8 cellular contexts compared by ENCODE assay signal in genomic region chr20:37534401-37535157, GRCh38. TPM values are rescaled to one million over a fixed set of nuclear protein-coding genes. Genes with fewer than 3 reads are reported as not detected.
DNase-seq lines count a peak whose midpoint lies in the region; ATAC-seq and TF ChIP-seq lines count a peak whose summit lies in the region.

No MANE protein-coding gene starts in this region.

- TF ChIP-seq CTCF in PC-9 (conservative IDR thresholded peaks at IDR 0.05) (peak; percentile 85), glutamatergic neuron (IDR thresholded peaks at IDR 0.05; ENCODE audit: partially characterized antibody, unreplicated experiment) (peak; percentile 79)

- CTCF ChIA-PET in PC-9 (lab: Charles Lee) = interaction anchor here (0.6 to 0.7 kb wide), 4 partner anchors 264 to 653 kb away, joined by 3 to 11 read pairs (median 4); no protein-coding TSS in a partner anchor

- H3K4me1 ChIP-seq in HAP-1 (no peaks in the 10 kb centered on the region), PC-9 (replicated peaks; ENCODE audit: insufficient read depth) (no peaks in the 10 kb centered on the region), trophoblast cell (ENCODE audit: control insufficient read depth in 1 of 2, insufficient read depth in 2 of 2, low read length in 2 of 2) (peaks cover 5 to 8% of the 10 kb centered on the region in 2 experiments)

- H3K79me2 ChIP-seq in PC-9 (ENCODE audit: low read depth) (no peaks in the 10 kb centered on the region), trophoblast cell (ENCODE audit: control insufficient read depth, insufficient read depth, low read length, poor library complexity) (no peaks in the 10 kb centered on the region)

- H3K4me2 ChIP-seq in PC-9 = no peak overlapping the region
- H3K4me2 ChIP-seq in trophoblast cell (ENCODE audit: low read length) = no peak overlapping the region

- intact Hi-C loops in PC-9 (cut with micrococcal nuclease; ENCODE audit: unreplicated experiment) = loop anchor here (1.0 kb wide), 3 partner anchors 265 to 339 kb away; no protein-coding TSS in a partner anchor

- H3K9me2 ChIP-seq in PC-9 (ENCODE audit: insufficient read depth) = no peaks in the 10 kb centered on the region

- H3K4me1 Mint-ChIP-seq in glutamatergic neuron (ENCODE audit: low read depth, unreplicated experiment) = peaks cover 11% of the 10 kb centered on the region

- H3K27me3 Mint-ChIP-seq in glutamatergic neuron (ENCODE audit: unreplicated experiment) = no peaks in the 10 kb centered on the region

- in situ Hi-C loops in HAP-1 (cut with MboI; ENCODE audit: low sequenced_read_pairs) = loop anchor here (5.0 kb wide), 1 partner anchor 262 kb away; no protein-coding TSS in a partner anchor

- H3K36me3 ChIP-seq in HAP-1 (replicated peaks) (no peaks in the 10 kb centered on the region), MG63 (no peaks in the 10 kb centered on the region), PC-9 (ENCODE audit: low read depth) (no peaks in the 10 kb centered on the region), trophoblast cell (ENCODE audit: control insufficient read depth in 1 of 2, insufficient read depth in 2 of 2, low read length in 2 of 2) (no peaks in the 10 kb centered on the region)

- H4K8ac ChIP-seq in trophoblast cell (ENCODE audit: low read depth, low read length) = peak overlapping the region; percentile 10

- no peaks in the 10 kb centered on the region for H3K79me1 ChIP-seq in trophoblast cell (ENCODE audit: low read length)

- H3K4me3 Mint-ChIP-seq in glutamatergic neuron (ENCODE audit: unreplicated experiment) = no peak overlapping the region

- DNase-seq in GM04504 (ENCODE audit: low read depth) (peak; percentile 71), HAP-1 (ENCODE audit: low spot score in 2 of 2) (peak; percentile 76 to 85), MG63 (peak; percentile 29), PC-9 (peak; percentile 64 to 68), glutamatergic neuron (no peak), trophoblast cell (peak; percentile 75 to 94)
- peak in 1 of 2 donors; percentile 54 for DNase-seq in activated naive CD4-positive, alpha-beta T cell treated with anti-CD3 and anti-CD28 coated beads, Interleukin-2, amount 50 U/mL, for 72 hours (ENCODE audit: low spot score in 2 of 2)

- peak overlapping the region; percentile 4 for H3K4ac ChIP-seq in trophoblast cell (ENCODE audit: low read depth, low read length)

- no peaks in the 10 kb centered on the region for H4K20me1 ChIP-seq in PC-9 (ENCODE audit: insufficient read depth)

- no CpG with 5 or more reads among the region's 6 CpGs for WGBS in trophoblast cell (ENCODE audit: extremely low coverage, insufficient coverage, insufficient read length)

- H3K27me3 ChIP-seq in HAP-1 (ENCODE audit: low read depth) (no peaks in the 10 kb centered on the region), MG63 (peaks cover 12% of the 10 kb centered on the region), PC-9 (ENCODE audit: insufficient read depth, low read depth) (no peaks in the 10 kb centered on the region), trophoblast cell (ENCODE audit: insufficient read depth, low read length) (no peaks in the 10 kb centered on the region)

- H3K9me3 Mint-ChIP-seq in activated naive CD4-positive, alpha-beta T cell treated with anti-CD3 and anti-CD28 coated beads, Interleukin-2, amount 50 U/mL, for 72 hours = no peaks in the 10 kb centered on the region
- H3K9me3 Mint-ChIP-seq in glutamatergic neuron (ENCODE audit: unreplicated experiment) = peaks cover 1% of the 10 kb centered on the region

- H3K18ac ChIP-seq in trophoblast cell (ENCODE audit: low read length) = no peak overlapping the region

- no TSS peak for BruUV-seq in PC-9 (replicated peaks; lab: Mats Ljungman, UMichigan)

- H2BK12ac ChIP-seq in trophoblast cell (ENCODE audit: low read length) = peak overlapping the region; percentile 80

- POLR2A ChIA-PET in PC-9 (lab: Charles Lee; ENCODE audit: unreplicated experiment) = interaction anchor here (0.9 kb wide), 1 partner anchor 240 kb away, joined by 4 read pairs; no protein-coding TSS in a partner anchor

- no peak overlapping the region for H3K14ac ChIP-seq in trophoblast cell (ENCODE audit: low read length)

- H2AFZ ChIP-seq in PC-9 = no peak overlapping the region
- H2AFZ ChIP-seq in trophoblast cell (ENCODE audit: insufficient read depth, low read length, poor library complexity) = no peak overlapping the region

- no peak overlapping the region for H3K27ac ChIP-seq in PC-9
- H3K27ac ChIP-seq in trophoblast cell (ENCODE audit: low read depth, low read length) = no peak overlapping the region

- no peak overlapping the region for H3K9ac ChIP-seq in trophoblast cell (ENCODE audit: low read length)

- H3K27ac Mint-ChIP-seq in activated naive CD4-positive, alpha-beta T cell treated with anti-CD3 and anti-CD28 coated beads, Interleukin-2, amount 50 U/mL, for 72 hours = no peak overlapping the region
- peak overlapping the region; percentile 50 for H3K27ac Mint-ChIP-seq in glutamatergic neuron (ENCODE audit: unreplicated experiment)

- H4K12ac ChIP-seq in trophoblast cell (ENCODE audit: low read depth, low read length) = no peak overlapping the region

- H3K4me3 ChIP-seq in HAP-1 (no peak overlapping the region), MG63 (no peak overlapping the region), PC-9 (no peak overlapping the region), trophoblast cell (ENCODE audit: low read depth, low read length) (no peak overlapping the region)

- H4K91ac ChIP-seq in trophoblast cell (ENCODE audit: low read depth, low read length) = peak overlapping the region; percentile 20

- H3F3A ChIP-seq in PC-9 (ENCODE audit: insufficient read depth, low read depth) = no peaks in the 10 kb centered on the region

- H2BK120ac ChIP-seq in trophoblast cell (ENCODE audit: insufficient read depth, low read length, poor library complexity) = peak overlapping the region; percentile 8

- no peaks in the 10 kb centered on the region for H3K36me3 Mint-ChIP-seq in activated naive CD4-positive, alpha-beta T cell treated with anti-CD3 and anti-CD28 coated beads, Interleukin-2, amount 50 U/mL, for 72 hours
- H3K36me3 Mint-ChIP-seq in glutamatergic neuron (ENCODE audit: unreplicated experiment) = no peaks in the 10 kb centered on the region

- no peak overlapping the region for H2BK5ac ChIP-seq in trophoblast cell (ENCODE audit: low read depth, low read length, poor library complexity)

- no peak overlapping the region for H2AK5ac ChIP-seq in trophoblast cell (ENCODE audit: low read length)

- peak; percentile 78 to 91 for ATAC-seq in activated naive CD4-positive, alpha-beta T cell treated with anti-CD3 and anti-CD28 coated beads, Interleukin-2, amount 50 U/mL, for 72 hours
- ATAC-seq in GM19395 (IDR thresholded peaks at IDR 0.05; ENCODE audit: unreplicated experiment) = no peak

- H3K23ac ChIP-seq in trophoblast cell (ENCODE audit: low read length) = no peak overlapping the region

- H3K9me3 ChIP-seq in HAP-1 = no peaks in the 10 kb centered on the region
- H3K9me3 ChIP-seq in MG63 = no peaks in the 10 kb centered on the region
- no peaks in the 10 kb centered on the region for H3K9me3 ChIP-seq in PC-9 (ENCODE audit: insufficient read depth, low read depth)
- H3K9me3 ChIP-seq in trophoblast cell (ENCODE audit: insufficient read depth, low read depth, low read length) = no peaks in the 10 kb centered on the region

RNA-seq across cellular contexts. Expression of gene BLCAP, which starts 6.9 kb away (rescaled TPM):
- 23.6 and 26.6 TPM in 2 replicates for total RNA-seq in MG63 (2014; rRNA removed; shearing (Covaris generic); ENCODE audit: low replicate concordance)
- total RNA-seq in PC-9 (2021) (99.9 and 109 TPM in 2 replicates), glutamatergic neuron (ENCODE audit: unreplicated experiment) (97.2 TPM)
- total RNA-seq in activated naive CD4-positive, alpha-beta T cell treated with anti-CD3 and anti-CD28 coated beads, Interleukin-2, amount 50 U/mL, for 72 hours = 10 to 100 TPM; 21.0 to 36.2 TPM
- polyA plus RNA-seq in trophoblast cell (2013) = 127 and 134 TPM in 2 replicates

RNA-seq across cellular contexts. Expression of gene NNAT, which starts 13.5 kb away (rescaled TPM):
- not detected in 2 replicates for total RNA-seq in MG63 (2014; rRNA removed; shearing (Covaris generic); ENCODE audit: low replicate concordance)
- not detected in 2 replicates for total RNA-seq in PC-9 (2021)
- 1 to 10 TPM in 1 of 2 donors, under 1 TPM in 1; 0.93 to 2.1 TPM for total RNA-seq in activated naive CD4-positive, alpha-beta T cell treated with anti-CD3 and anti-CD28 coated beads, Interleukin-2, amount 50 U/mL, for 72 hours
- 1,047 TPM for total RNA-seq in glutamatergic neuron (ENCODE audit: unreplicated experiment)
- 112 and 133 TPM in 2 replicates for polyA plus RNA-seq in trophoblast cell (2013)

Comparison
In these comparisons a context has a peak if more than half of its experiments do, and no peak if none do; other contexts are left out.
1. RNA of gene NNAT, which starts 13.5 kb away (total RNA-seq): 1,047 TPM in glutamatergic neuron (single experiment); 0.93 to 2.1 TPM in activated naive CD4-positive, alpha-beta T cell treated with anti-CD3 and anti-CD28 coated beads, Interleukin-2, amount 50 U/mL, for 72 hours, not detected in MG63 and not detected in PC-9; every median in the first group is over 100 times any median in the second.